In the genomic region with DNA sequence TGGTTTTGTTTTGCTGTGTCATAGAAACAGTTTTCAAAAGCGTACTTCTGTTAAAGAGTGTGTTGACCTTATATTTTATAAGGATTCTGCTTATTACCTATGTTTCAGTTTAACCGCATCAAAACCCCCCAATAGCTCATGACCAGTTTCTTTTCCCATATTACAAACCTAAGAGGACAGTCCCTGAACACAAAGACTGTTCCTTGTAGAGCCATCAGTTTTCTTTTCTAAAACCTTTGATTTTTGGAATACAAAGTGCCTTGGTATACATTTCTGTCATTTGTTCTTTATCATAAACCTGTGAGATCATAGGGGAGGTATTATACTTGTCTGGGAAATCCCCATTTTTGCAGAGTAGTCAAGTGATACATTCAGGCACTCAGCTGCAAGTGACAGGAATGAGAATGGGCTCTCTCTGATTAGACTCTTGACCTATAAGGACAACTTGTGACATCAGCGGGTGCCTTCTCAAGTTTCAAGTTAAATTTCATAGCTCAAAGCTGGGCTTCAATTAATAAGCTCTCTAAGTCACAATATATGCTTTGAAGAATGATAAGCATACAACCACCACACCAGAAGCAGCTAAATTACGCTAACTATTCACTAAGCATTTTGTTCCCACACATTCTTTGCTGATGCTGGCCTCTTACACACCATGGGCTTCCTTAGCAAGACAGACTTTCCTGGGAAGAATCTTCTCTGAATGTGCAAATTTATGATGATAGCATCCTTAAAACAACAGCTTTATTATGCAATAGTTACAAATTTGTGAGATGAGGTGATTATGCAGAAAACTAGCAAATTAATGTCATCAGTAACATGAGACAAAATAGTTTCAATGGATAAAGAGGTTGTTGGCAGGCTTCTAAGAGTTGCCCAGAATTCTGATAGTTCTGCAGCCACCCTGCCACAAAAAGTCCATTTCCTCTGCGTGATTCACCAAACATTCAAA, we compare ENCODE assay signal across 9 cellular contexts. TPM values are rescaled to one million over a fixed set of nuclear protein-coding genes. Genes with fewer than 3 reads are reported as not detected.
A peak's percentile ranks its signal among the peaks of the same experiment; 100 is the strongest.
DNase-seq lines count a peak whose midpoint lies in the region; ATAC-seq lines count a peak whose summit lies in the region.
"Had no signal": no experiment of that assay in that cellular context is flagged by ENCODE, and none has a peak within 500 bp of the region (broad histone marks: within the 10 kb centered on the region; RNA-seq: fewer than 3 reads in every experiment).

No MANE protein-coding gene starts in this region.

- peak; percentile 53 for ATAC-seq in GM18909 (IDR thresholded peaks at IDR 0.05; ENCODE audit: poor library complexity, unreplicated experiment)
- ATAC-seq in HG02970 (IDR thresholded peaks at IDR 0.05; ENCODE audit: low FRiP score, unreplicated experiment), result peak; percentile 49
- ATAC-seq in activated naive CD8-positive, alpha-beta T cell treated with anti-CD3 and anti-CD28 coated beads, Interleukin-2, amount 50 U/mL, for 24 hours, result peak; percentile 91

- H3K36me3 Mint-ChIP-seq in activated naive CD8-positive, alpha-beta T cell treated with anti-CD3 and anti-CD28 coated beads, Interleukin-2, amount 50 U/mL, for 24 hours (ENCODE audit: low read depth), result peaks cover 28% of the 10 kb centered on the region
- H3K36me3 Mint-ChIP-seq: brain had no signal

- H3K4me1 Mint-ChIP-seq in activated naive CD8-positive, alpha-beta T cell treated with anti-CD3 and anti-CD28 coated beads, Interleukin-2, amount 50 U/mL, for 24 hours, result peaks cover 87% of the 10 kb centered on the region

- H3K27me3 Mint-ChIP-seq in activated naive CD8-positive, alpha-beta T cell treated with anti-CD3 and anti-CD28 coated beads, Interleukin-2, amount 50 U/mL, for 24 hours, result no peaks in the 10 kb centered on the region

- DNase-seq in DMS53 treated with DMSO at 0.1 percent for 48 hours (lab: John Stamatoyannopoulos, UW; ENCODE audit: unreplicated experiment) (peak; percentile 70), NCI-H1436 (lab: John Stamatoyannopoulos, UW) (no peak), posterior cingulate gyrus (no peak), hippocampal formation (lab: John Stamatoyannopoulos, UW) (no peak), SK-N-DZ (ENCODE audit: low spot score) (no peak)
- DNase-seq in activated naive CD8-positive, alpha-beta T cell treated with anti-CD3 and anti-CD28 coated beads, Interleukin-2, amount 50 U/mL, for 24 hours, result no peak

- H3K4me3 Mint-ChIP-seq in activated naive CD8-positive, alpha-beta T cell treated with anti-CD3 and anti-CD28 coated beads, Interleukin-2, amount 50 U/mL, for 24 hours, result no peak overlapping the region
- H3K4me3 Mint-ChIP-seq: brain had no signal

- intact Hi-C loops in posterior cingulate gyrus (cut with DNase I), result no loop called here

- no peaks in the 10 kb centered on the region for H3K9me3 Mint-ChIP-seq in activated naive CD8-positive, alpha-beta T cell treated with anti-CD3 and anti-CD28 coated beads, Interleukin-2, amount 50 U/mL, for 24 hours
- H3K9me3 Mint-ChIP-seq: brain had no signal

- peak overlapping the region; percentile 79 for H3K27ac Mint-ChIP-seq in activated naive CD8-positive, alpha-beta T cell treated with anti-CD3 and anti-CD28 coated beads, Interleukin-2, amount 50 U/mL, for 24 hours

RNA-seq across cellular contexts. Expression of a gene that starts 9.0 kb away (rescaled TPM):
- polyA plus RNA-seq in SK-N-DZ (2014; cell fraction: cytosol; rRNA removed), result not detected in 2 replicates
- not detected in 2 replicates for polyA plus RNA-seq in SK-N-DZ (2014; cell fraction: nucleus; rRNA removed)
